17 cellular contexts compared by ENCODE assay signal in the genomic region with DNA sequence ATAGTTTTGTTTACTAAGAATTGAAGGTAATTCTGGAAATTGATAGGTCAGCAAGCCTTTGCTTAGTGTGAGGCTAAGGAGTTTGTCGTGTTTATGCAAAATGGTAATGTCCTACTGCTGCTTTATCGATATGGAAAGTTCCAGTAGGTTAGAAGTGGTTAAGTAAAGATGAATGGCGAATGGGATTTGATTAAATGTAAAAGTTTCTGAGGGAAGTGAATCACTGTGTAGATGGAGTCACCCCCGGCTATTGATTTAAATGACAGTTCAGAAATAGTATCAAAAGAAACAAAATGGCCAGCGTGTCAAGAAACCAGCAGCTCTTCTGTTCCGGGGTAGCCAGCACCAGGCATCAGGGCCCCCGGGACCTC.
"Had no signal": no experiment of that assay in that cellular context is flagged by ENCODE, and none has a peak within 500 bp of the region (broad histone marks: within the 10 kb centered on the region; RNA-seq: fewer than 3 reads in every experiment).

No MANE protein-coding gene starts in this region.

- DNase-seq: activated CD8-positive, alpha-beta memory T cell treated with anti-CD3 and anti-CD28 coated beads, Interleukin-2, amount 50 U/mL, for 4 hours; activated CD8-positive, alpha-beta T cell treated with anti-CD3 and anti-CD28 coated beads for 36 hours; central memory CD4-positive, alpha-beta T cell; cortex of kidney; effector memory CD4-positive, alpha-beta T cell; gastrocnemius medialis; heart right ventricle; pancreas; SK-N-SH; stimulated activated CD4-positive, alpha-beta T cell treated with anti-CD3 and anti-CD28 coated beads, Interleukin-4, amount 100 ng/mL, for 1 hour; substantia nigra; T-helper 17 cell; trophoblast cell had no signal

- H3K9me2 ChIP-seq: SK-N-SH had no signal

- H3K36me3 ChIP-seq: neural progenitor cell, pancreas had no signal

- H3K27ac ChIP-seq: epithelial cell of prostate, gastrocnemius medialis, heart right ventricle, neural progenitor cell, pancreas had no signal

- H3K4me2 ChIP-seq: neural progenitor cell, SK-N-SH had no signal

- H3K9ac ChIP-seq: neural progenitor cell, SK-N-SH had no signal

- H2AFZ ChIP-seq: neural progenitor cell had no signal

- H3K4me1 ChIP-seq: gastrocnemius medialis, pancreas had no signal

- H3K27me3 Mint-ChIP-seq: activated CD8-positive, alpha-beta T cell treated with anti-CD3 and anti-CD28 coated beads for 36 hours; T-helper 17 cell had no signal

- H3K9me3 Mint-ChIP-seq: activated CD8-positive, alpha-beta T cell treated with anti-CD3 and anti-CD28 coated beads for 36 hours; neural progenitor cell had no signal

- H3K4me3 Mint-ChIP-seq: activated CD8-positive, alpha-beta T cell treated with anti-CD3 and anti-CD28 coated beads for 36 hours; neural progenitor cell; T-helper 17 cell had no signal

- H3K9me3 ChIP-seq: gastrocnemius medialis, pancreas, SK-N-SH had no signal

- H3K27me3 ChIP-seq: gastrocnemius medialis, heart right ventricle, neural progenitor cell, pancreas had no signal

- H3K4me3 ChIP-seq: gastrocnemius medialis, heart right ventricle, neural progenitor cell, pancreas had no signal

- H3K27ac Mint-ChIP-seq: activated CD8-positive, alpha-beta T cell treated with anti-CD3 and anti-CD28 coated beads for 36 hours; neural progenitor cell had no signal

- ATAC-seq: activated CD8-positive, alpha-beta T cell treated with anti-CD3 and anti-CD28 coated beads for 36 hours; gastrocnemius medialis; heart right ventricle; left lobe of liver; pancreas; Right ventricle myocardium inferior; T-helper 17 cell had no signal
